In genomic region chr22:20338291-20338690, GRCh38 we compare ENCODE assay signal across 6 cellular contexts. TPM values are rescaled to one million over a fixed set of nuclear protein-coding genes. Genes with fewer than 3 reads are reported as not detected.
A peak's percentile ranks its signal among the peaks of the same experiment; 100 is the strongest.
DNase-seq lines count a peak whose midpoint lies in the region; ATAC-seq, FAIRE-seq and TF ChIP-seq lines count a peak whose summit lies in the region.
"Not testable (repeated sequence)": the region's sequence is repeated elsewhere in the genome, so short reads cannot be mapped to it uniquely, and the experiment has no call there.

No MANE protein-coding gene starts in this region.

- H3K56ac ChIP-seq in mesendoderm (ENCODE audit: low read length), result not testable (repeated sequence)

- H3K79me2 ChIP-seq in GM23338 (replicated peaks; ENCODE audit: insufficient read depth); mesendoderm (ENCODE audit: control insufficient read depth, insufficient read depth, low read length): not testable (repeated sequence)

- not testable (repeated sequence) for H2BK5ac ChIP-seq in mesendoderm (ENCODE audit: low read length)

- H2BK15ac ChIP-seq in mesendoderm (replicated peaks; ENCODE audit: low read depth), result not testable (repeated sequence)

- H3K18ac ChIP-seq in mesendoderm (ENCODE audit: low read length), result not testable (repeated sequence)

- H3F3A ChIP-seq in GM23338 (replicated peaks; ENCODE audit: low read depth), result not testable (repeated sequence)

- FAIRE-seq in RCC 7860 (lab: Jason Lieb, UNC), result peak; percentile 78

- H4K8ac ChIP-seq in mesendoderm (ENCODE audit: low read depth, low read length), result not testable (repeated sequence)

- 94 to 96% methylated on average over 1 of the region's 2 CpGs for WGBS in endodermal cell (ENCODE audit: insufficient coverage in 1 of 2, insufficient read length in 1 of 2), 2 experiments
- no CpG with 5 or more reads among the region's 2 CpGs for WGBS in mesendoderm (ENCODE audit: extremely low coverage, insufficient coverage, low lambda C conversion rate)
- WGBS in stomach, 5 donors, result 74 to 95% (median 92%) methylated on average over 2 of the region's 2 CpGs

- not testable (repeated sequence) for H4K20me1 ChIP-seq in GM23338 (replicated peaks; ENCODE audit: insufficient read depth)

- H2AK5ac ChIP-seq in mesendoderm (ENCODE audit: low read length), result not testable (repeated sequence)

- H2BK120ac ChIP-seq in mesendoderm (ENCODE audit: low read depth, low read length), result not testable (repeated sequence)

- H3K36me3 ChIP-seq in GM23338 (ENCODE audit: insufficient read depth); endodermal cell (ENCODE audit: control insufficient read depth, insufficient read depth, low read length); mesendoderm (ENCODE audit: control insufficient read depth, insufficient read depth, low read length); stomach: not testable (repeated sequence)

- H3K27me3 ChIP-seq in GM23338 (ENCODE audit: insufficient read depth); endodermal cell (ENCODE audit: control insufficient read depth, insufficient read depth, low read length, poor library complexity, severe bottlenecking); mesendoderm (ENCODE audit: insufficient read depth, low read length, poor library complexity); stomach: not testable (repeated sequence)

- not testable (repeated sequence) for ATAC-seq in GM23338

- H3K4ac ChIP-seq in mesendoderm (ENCODE audit: low read depth, low read length), result not testable (repeated sequence)

- not testable (repeated sequence) for H3K4me3 Mint-ChIP-seq in GM23338; activated T-cell treated with anti-CD3 and anti-CD28 coated beads, Interleukin-2, amount 50 U/mL, for 24 hours; endodermal cell

- DNase-seq in GM23338 (ENCODE audit: low spot score) (peak; percentile 46), endodermal cell (peak; percentile 1), mesendoderm (peak; percentile 61), stomach (peak; percentile 24)
- DNase-seq in RCC 7860 (ENCODE audit: low spot score), result not testable (repeated sequence)
- peak; percentile 20 for DNase-seq in activated T-cell treated with anti-CD3 and anti-CD28 coated beads, Interleukin-2, amount 50 U/mL, for 24 hours

- H3K27me3 Mint-ChIP-seq in GM23338 (ENCODE audit: insufficient read depth, low read depth, poor library complexity); activated T-cell treated with anti-CD3 and anti-CD28 coated beads, Interleukin-2, amount 50 U/mL, for 24 hours; endodermal cell (ENCODE audit: insufficient read depth): not testable (repeated sequence)

- H3K9me3 Mint-ChIP-seq in GM23338; activated T-cell treated with anti-CD3 and anti-CD28 coated beads, Interleukin-2, amount 50 U/mL, for 24 hours; endodermal cell: not testable (repeated sequence)

- H3K9me3 ChIP-seq in endodermal cell (ENCODE audit: control insufficient read depth, low read length); stomach: not testable (repeated sequence)

- H3K4me1 ChIP-seq in GM23338 (ENCODE audit: insufficient read depth); endodermal cell (ENCODE audit: control insufficient read depth, insufficient read depth, low read length); mesendoderm (ENCODE audit: control insufficient read depth, low read depth, low read length); stomach: not testable (repeated sequence)

- not testable (repeated sequence) for H3K36me3 Mint-ChIP-seq in GM23338 (ENCODE audit: low read depth); activated T-cell treated with anti-CD3 and anti-CD28 coated beads, Interleukin-2, amount 50 U/mL, for 24 hours (ENCODE audit: low read depth); endodermal cell (ENCODE audit: low read depth)

- H3K9ac ChIP-seq in endodermal cell (ENCODE audit: extremely low read depth, low read length, poor library complexity, severe bottlenecking), result peak overlapping the region; percentile 65
- H3K9ac ChIP-seq in mesendoderm (ENCODE audit: low read length), result not testable (repeated sequence)

- H2AFZ ChIP-seq in GM23338, result not testable (repeated sequence)

- TF ChIP-seq POLR2A in stomach (IDR thresholded peaks at IDR 0.05), result not testable (repeated sequence)

- not testable (repeated sequence) for H3K4me1 Mint-ChIP-seq in GM23338; activated T-cell treated with anti-CD3 and anti-CD28 coated beads, Interleukin-2, amount 50 U/mL, for 24 hours (ENCODE audit: low read depth); endodermal cell

- not testable (repeated sequence) for H4K5ac ChIP-seq in mesendoderm (ENCODE audit: low read length)

- H3K27ac ChIP-seq in GM23338 (ENCODE audit: low read depth), result 0 out of 2 replicates have a peak overlapping the region, but pooled peaks have one; percentile 68
- not testable (repeated sequence) for H3K27ac ChIP-seq in endodermal cell (ENCODE audit: low read depth, low read length); mesendoderm (ENCODE audit: low read depth, low read length); stomach

- not testable (repeated sequence) for H3K9me2 ChIP-seq in GM23338 (ENCODE audit: insufficient read depth)

- H3K27ac Mint-ChIP-seq in GM23338; activated T-cell treated with anti-CD3 and anti-CD28 coated beads, Interleukin-2, amount 50 U/mL, for 24 hours: not testable (repeated sequence)
- H3K27ac Mint-ChIP-seq in endodermal cell, result peak overlapping the region; percentile 64

- H3K4me2 ChIP-seq in GM23338; mesendoderm (ENCODE audit: low read length): not testable (repeated sequence)

- intact Hi-C loops in stomach (cut with DNase I; ENCODE audit: low total_unique reads), result not testable (repeated sequence)

- not testable (repeated sequence) for TF ChIP-seq EP300 in stomach (IDR thresholded peaks at IDR 0.05)

- H3K23ac ChIP-seq in mesendoderm (ENCODE audit: low read length), result not testable (repeated sequence)

- H3K79me1 ChIP-seq in mesendoderm (ENCODE audit: low read length), result not testable (repeated sequence)

- not testable (repeated sequence) for TF ChIP-seq CTCF in GM23338 (conservative IDR thresholded peaks at IDR 0.05; ENCODE audit: low read depth in 2 of 2); endodermal cell (conservative IDR thresholded peaks at IDR 0.05); stomach (IDR thresholded peaks at IDR 0.05)

- H3K4me3 ChIP-seq in GM23338; endodermal cell (ENCODE audit: low read length); mesendoderm (ENCODE audit: low read length); stomach: not testable (repeated sequence)

RNA-seq across cellular contexts. Expression of gene DGCR6L, which starts 18.4 kb away (rescaled TPM):
- total RNA-seq in GM23338 (2014; rRNA removed; shearing (Covaris generic)), result 66.3 and 72.1 TPM in 2 replicates
- polyA plus RNA-seq in GM23338 (2016; fragmentation: Nextera tagmentation; extraction: Ambion mirVana), result 82.4 and 85.9 TPM in 2 replicates
- total RNA-seq in endodermal cell, result 10 to 100 TPM; 51.3 to 53.7 TPM
- polyA plus RNA-seq in endodermal cell (2013, experiment 1 of 2), result 47.1 TPM
- 44.6 TPM for polyA plus RNA-seq in endodermal cell (2013, experiment 2 of 2)
- 27.2 TPM for polyA plus RNA-seq in mesendoderm (2013, experiment 1 of 2)
- polyA plus RNA-seq in mesendoderm (2013, experiment 2 of 2), result 27.9 TPM
- 100 to 1,000 TPM in 1 of 5 donors, 10 to 100 TPM in 4; 21.4 to 148 (median 46.1) TPM for total RNA-seq in stomach
- 10 to 100 TPM; 81.5 to 88.3 (median 83.3) TPM for polyA plus RNA-seq in stomach

RNA-seq across cellular contexts. Expression of gene ZNF74, which starts 55.7 kb away (rescaled TPM):
- total RNA-seq in GM23338 (2014; rRNA removed; shearing (Covaris generic)), result 78.2 and 94.0 TPM in 2 replicates
- polyA plus RNA-seq in GM23338 (2016; fragmentation: Nextera tagmentation; extraction: Ambion mirVana) (16.1 and 17.0 TPM in 2 replicates), stomach (1 to 10 TPM; 3.1 to 5.5 (median 4.1) TPM)
- total RNA-seq in endodermal cell (10 to 100 TPM; 36.9 to 41.7 TPM), stomach (10 to 100 TPM in 4 of 5 donors, 1 to 10 TPM in 1; 5.9 to 29.9 (median 13.2) TPM)
- 31.7 TPM for polyA plus RNA-seq in endodermal cell (2013, experiment 1 of 2)
- 28.7 TPM for polyA plus RNA-seq in endodermal cell (2013, experiment 2 of 2)
- 17.1 TPM for polyA plus RNA-seq in mesendoderm (2013, experiment 1 of 2)
- 16.9 TPM for polyA plus RNA-seq in mesendoderm (2013, experiment 2 of 2)
